In genomic region chr15:60574801-60575631, GRCh38 we compare ENCODE assay signal across 16 cellular contexts.
DNase-seq lines count a peak whose midpoint lies in the region; ATAC-seq, FAIRE-seq and TF ChIP-seq lines count a peak whose summit lies in the region.
"Had no signal": no experiment of that assay in that cellular context is flagged by ENCODE, and none has a peak within 500 bp of the region (broad histone marks: within the 10 kb centered on the region; RNA-seq: fewer than 3 reads in every experiment).

No MANE protein-coding gene starts in this region.

- no peaks in the 10 kb centered on the region for H3K9me3 Mint-ChIP-seq in natural killer cell treated with Interleukin-12 subunit alpha and Interleukin-12 subunit beta and Interleukin-15 and Interleukin-18, amount 100 ng/mL, for 72 hours

- CTCF ChIA-PET in GM12878 (lab: Yijun Ruan, JAX) = interaction anchor here (0.5 to 10.1 kb wide), 10 partner anchors 11 to 331 kb away, joined by 3 to 143 read pairs (median 4); no protein-coding TSS in a partner anchor

- POLR2A ChIA-PET in GM12878 (lab: Charles Lee) = interaction anchor here (0.6 to 4.2 kb wide), 7 partner anchors 8 to 27 kb away, joined by 3 to 37 read pairs (median 5); no protein-coding TSS in a partner anchor

- intact Hi-C loops in GM12878 (cut with micrococcal nuclease; ENCODE audit: unreplicated experiment) (no loop called here), stomach (cut with DNase I; ENCODE audit: low total_unique reads) (no loop called here)

- H3K36me3 Mint-ChIP-seq in natural killer cell treated with Interleukin-12 subunit alpha and Interleukin-12 subunit beta and Interleukin-15 and Interleukin-18, amount 100 ng/mL, for 72 hours = peaks cover 24% of the 10 kb centered on the region

- TF ChIP-seq CTCF in GM12865 (IDR thresholded peaks at IDR 0.05; ENCODE audit: insufficient read depth, low read depth, low read length, missing control alignments) = no peak
- TF ChIP-seq CTCF in GM12878 (IDR thresholded peaks at IDR 0.05 in 2 of 3, conservative IDR thresholded peaks at IDR 0.05 in 1 of 3; ENCODE audit: control insufficient read depth in 2 of 3, extremely low read depth in 1 of 3, insufficient read depth in 1 of 3, low read depth in 3 of 3, low read length in 3 of 3) = no peak
- no peak for TF ChIP-seq CTCF in stomach (IDR thresholded peaks at IDR 0.05)

- H3K4me1 Mint-ChIP-seq in natural killer cell treated with Interleukin-12 subunit alpha and Interleukin-12 subunit beta and Interleukin-15 and Interleukin-18, amount 100 ng/mL, for 72 hours (ENCODE audit: low read depth in 2 of 2) = peaks cover 72 to 82% of the 10 kb centered on the region in 2 donors

- H3K4me3 ChIP-seq in GM12865 (ENCODE audit: low read depth, low read length) (peak overlapping the region; percentile 51), GM12878 (peak overlapping the region; percentile 56; the same call in 1 of the 2 replicates), stomach (no peak overlapping the region)
- H3K4me3 ChIP-seq: SK-N-MC had no signal

- 45% methylated on average over 11 of the region's 11 CpGs for WGBS in GM12878 (ENCODE audit: insufficient coverage, insufficient replicate concordance, low lambda C conversion rate, missing lambda C conversion rate)
- 68 to 77% (median 72%) methylated on average over 11 of the region's 11 CpGs for WGBS in stomach, 5 donors

- peak overlapping the region; percentile 93 to 94 for H3K27ac Mint-ChIP-seq in natural killer cell treated with Interleukin-12 subunit alpha and Interleukin-12 subunit beta and Interleukin-15 and Interleukin-18, amount 100 ng/mL, for 72 hours

- no peaks in the 10 kb centered on the region for H3K27me3 Mint-ChIP-seq in natural killer cell treated with Interleukin-12 subunit alpha and Interleukin-12 subunit beta and Interleukin-15 and Interleukin-18, amount 100 ng/mL, for 72 hours

- peak overlapping the region; percentile 85 for H3K4me3 Mint-ChIP-seq in natural killer cell treated with Interleukin-12 subunit alpha and Interleukin-12 subunit beta and Interleukin-15 and Interleukin-18, amount 100 ng/mL, for 72 hours

- no peak for TF ChIP-seq RAD21 in GM12878 (IDR thresholded peaks at IDR 0.05; ENCODE audit: insufficient read depth, low read depth, low read length)

- H3K9me3 ChIP-seq in KOPT-K1 (ENCODE audit: insufficient read depth, low read length, poor library complexity, severe bottlenecking) (no peaks in the 10 kb centered on the region), GM12878 (replicated peaks; ENCODE audit: control insufficient read depth, insufficient read depth, low read length) (no peaks in the 10 kb centered on the region), stomach (no peaks in the 10 kb centered on the region)
- H3K9me3 ChIP-seq: BE2C had no signal

- ATAC-seq in GM12878 = peak; percentile 54
- ATAC-seq in natural killer cell treated with Interleukin-12 subunit alpha and Interleukin-12 subunit beta and Interleukin-15 and Interleukin-18, amount 100 ng/mL, for 72 hours = peak; percentile 17 to 50
- ATAC-seq: HCT116 had no signal

- SMC1A ChIA-PET in GM12878 (lab: Charles Lee; ENCODE audit: uncharacterized antibody, unreplicated experiment) = interaction anchor here (0.8 to 18.4 kb wide), 13 partner anchors 9 to 325 kb away, joined by 3 to 480 read pairs (median 5); partner anchors contain the start of gene ICE2

- H3K27me3 ChIP-seq in GM12878 (replicated peaks in 1 of 2; ENCODE audit: control insufficient read depth in 2 of 2, insufficient read depth in 2 of 2, low read length in 1 of 2) (no peaks in the 10 kb centered on the region), stomach (no peaks in the 10 kb centered on the region)
- H3K27me3 ChIP-seq: brain microvascular endothelial cell had no signal

- H3K36me3 ChIP-seq in KOPT-K1 (ENCODE audit: insufficient read depth, low read length) (no peaks in the 10 kb centered on the region), GM12878 (ENCODE audit: control insufficient read depth in 2 of 2, insufficient read depth in 2 of 2, low read length in 1 of 2) (no peaks in the 10 kb centered on the region), stomach (no peaks in the 10 kb centered on the region)
- H3K36me3 ChIP-seq: BE2C, brain microvascular endothelial cell had no signal

- in situ Hi-C loops in GM12878 (cut with MboI) = no loop called here

- RAD21 ChIA-PET in GM12878 (lab: Charles Lee; ENCODE audit: unreplicated experiment) = interaction anchor here (0.7 to 16.7 kb wide), 11 partner anchors 8 to 324 kb away, joined by 3 to 309 read pairs (median 5); no protein-coding TSS in a partner anchor

- BruUV-seq in GM12878 (replicated peaks; lab: Mats Ljungman, UMichigan) = no TSS peak

- TF ChIP-seq EP300 in GM12878 (IDR thresholded peaks at IDR 0.05; ENCODE audit: borderline replicate concordance in 1 of 2, control insufficient read depth in 1 of 2, low read depth in 2 of 2, low read length in 2 of 2) (no peak), stomach (IDR thresholded peaks at IDR 0.05) (no peak)

- H3K4me1 ChIP-seq in GM12878 (ENCODE audit: control insufficient read depth, insufficient read depth, low read length) (peaks cover 68% of the 10 kb centered on the region), stomach (peaks cover 0 to 53% (median 32%) of the 10 kb centered on the region in 4 donors)
- H3K4me1 ChIP-seq: BE2C had no signal

- peak overlapping the region; percentile 57 for H3K27ac ChIP-seq in KOPT-K1 (ENCODE audit: low read depth, low read length, poor library complexity, severe bottlenecking)
- H3K27ac ChIP-seq in GM12878 (ENCODE audit: control insufficient read depth, insufficient read depth) = peak overlapping the region; percentile 84
- H3K27ac ChIP-seq in stomach = no peak overlapping the region
- H3K27ac ChIP-seq: brain microvascular endothelial cell, SK-N-MC had no signal

- no peaks in the 10 kb centered on the region for H4K20me1 ChIP-seq in GM12878 (ENCODE audit: control insufficient read depth, insufficient read depth)

- H3K79me2 ChIP-seq in GM12878 (ENCODE audit: control insufficient read depth, insufficient read depth, low read length) = peaks cover 89% of the 10 kb centered on the region

- H3K9ac ChIP-seq in GM12878 (ENCODE audit: control insufficient read depth, insufficient read depth, low read length) = peak overlapping the region; percentile 45; the same call in 1 of the 2 replicates

- TF ChIP-seq POLR2A in GM12878 (IDR thresholded peaks at IDR 0.05; ENCODE audit: low read depth, low read length) (no peak), stomach (IDR thresholded peaks at IDR 0.05) (no peak)

- no peak overlapping the region for H2AFZ ChIP-seq in GM12878 (ENCODE audit: control insufficient read depth, low read depth, low read length)

- H3K4me2 ChIP-seq in GM12878 (ENCODE audit: control insufficient read depth, insufficient read depth) = peak overlapping the region; percentile 89

- DNase-seq in GM12865 (ENCODE audit: low read depth) = peak; percentile 72
- no peak for DNase-seq in GM12878 (ENCODE audit: low read depth, low spot score)
- DNase-seq in natural killer cell treated with Interleukin-12 subunit alpha and Interleukin-12 subunit beta and Interleukin-15 and Interleukin-18, amount 100 ng/mL, for 72 hours (ENCODE audit: low spot score) = no peak
- DNase-seq in stomach = no peak
- DNase-seq in stimulated activated CD4-positive, alpha-beta T cell treated with anti-CD3 and anti-CD28 coated beads, Interleukin-4, amount 100 ng/mL, for 4 hours = no peak
- no peak for DNase-seq in foreskin melanocyte
- DNase-seq: BE2C, DMS79, Kasumi-1, NCI-H1694 treated with DMSO at 0.1 percent for 48 hours, NCI-H510A treated with DMSO at 0.1 percent for 48 hours, nucleus accumbens had no signal

- peak; percentile 52 for FAIRE-seq in GM12878 (lab: Jason Lieb, UNC)

TF ChIP-seq in GM12878, 131 proteins besides CTCF, POLR2A, EP300 and RAD21 (continues in another document):
- no peak for TF ChIP-seq POU2F2 (IDR thresholded peaks at IDR 0.05; ENCODE audit: borderline replicate concordance, low read depth, low read length)
- TF ChIP-seq RFX5 (IDR thresholded peaks at IDR 0.05; ENCODE audit: low read depth, low read length) = no peak
- TF ChIP-seq IRF3 (IDR thresholded peaks at IDR 0.05) = no peak
- TF ChIP-seq ZNF274 (IDR thresholded peaks at IDR 0.05; ENCODE audit: insufficient read depth, insufficient read length) = no peak
- TF ChIP-seq SRF (IDR thresholded peaks at IDR 0.05; ENCODE audit: low read depth in 2 of 2, low read length in 2 of 2) = no peak
- no peak for TF ChIP-seq NKRF (conservative IDR thresholded peaks at IDR 0.05)
- TF ChIP-seq DPF2 (IDR thresholded peaks at IDR 0.05) = 0 out of 2 replicates have a peak, but pooled peaks have one; percentile 10
- TF ChIP-seq MTA3 (IDR thresholded peaks at IDR 0.05; ENCODE audit: borderline replicate concordance, low read length) = no peak
- TF ChIP-seq POLR2AphosphoS5 (IDR thresholded peaks at IDR 0.05; ENCODE audit: low read length) = peak; percentile 41
- no peak for TF ChIP-seq SREBF2 (IDR thresholded peaks at IDR 0.05; ENCODE audit: low read length)
- TF ChIP-seq NR2F1 (conservative IDR thresholded peaks at IDR 0.05) = peak; percentile 76
- no peak for TF ChIP-seq FOXK2 (IDR thresholded peaks at IDR 0.05)
- no peak for TF ChIP-seq TAF1 (IDR thresholded peaks at IDR 0.05; ENCODE audit: borderline replicate concordance, low read depth, low read length)

Comparison
In these comparisons a context has a peak if more than half of its experiments do, and no peak if none do; other contexts are left out.
1. H3K4me3 ChIP-seq: peak in GM12865 (single experiment) and GM12878 (single experiment); none in stomach (0 of 4).
2. H3K27ac ChIP-seq: peak in KOPT-K1 (single experiment) and GM12878 (single experiment); none in stomach (0 of 5).